13 cellular contexts compared by ENCODE assay signal in genomic region chr21:42734323-42734971, GRCh38.
DNase-seq lines count a peak whose midpoint lies in the region; ATAC-seq and TF ChIP-seq lines count a peak whose summit lies in the region.
"Had no signal": no experiment of that assay in that cellular context is flagged by ENCODE, and none has a peak within 500 bp of the region (broad histone marks: within the 10 kb centered on the region; RNA-seq: fewer than 3 reads in every experiment).

No MANE protein-coding gene starts in this region.

- no peaks in the 10 kb centered on the region for H3K27me3 Mint-ChIP-seq in activated naive CD4-positive, alpha-beta T cell treated with anti-CD3 and anti-CD28 coated beads, Interleukin-2, amount 10 ng/mL, durations not matched to agents 7 days and 5 days
- no peaks in the 10 kb centered on the region for H3K27me3 Mint-ChIP-seq in type B pancreatic cell

- peaks cover 0 to 55% (median 10%) of the 10 kb centered on the region in 4 donors for H3K4me1 ChIP-seq in Peyer's patch

- H3K36me3 ChIP-seq in Peyer's patch: peaks cover 0 to 33% (median 0%) of the 10 kb centered on the region in 3 donors

- peak; percentile 33 for DNase-seq in activated naive CD4-positive, alpha-beta T cell treated with anti-CD3 and anti-CD28 coated beads, Interleukin-2, amount 10 ng/mL, durations not matched to agents 7 days and 5 days
- no peak for DNase-seq in activated naive CD4-positive, alpha-beta T cell treated with Interleukin-2 at 50 U/mL for 16 hours
- peak in 1 of 3 donors; percentile 42 for DNase-seq in Peyer's patch
- DNase-seq in left lobe of liver (ENCODE audit: low spot score): peak; percentile 51
- no peak for DNase-seq in type B pancreatic cell (ENCODE audit: extremely low spot score, unreplicated experiment)
- DNase-seq in NCI-H2029 (lab: John Stamatoyannopoulos, UW): no peak
- no peak for DNase-seq in NCI-H748 treated with DMSO at 0.1 percent for 48 hours (lab: John Stamatoyannopoulos, UW)
- no peak for DNase-seq in stimulated activated CD8-positive, alpha-beta memory T cell treated with anti-CD3 and anti-CD28 coated beads, Interleukin-4, amount 100 ng/mL, for 48 hours
- DNase-seq: GM23248, hypothalamus, Karpas-422, mammary epithelial cell, T-helper 9 cell had no signal

- H3K4me1 Mint-ChIP-seq in activated naive CD4-positive, alpha-beta T cell treated with anti-CD3 and anti-CD28 coated beads, Interleukin-2, amount 10 ng/mL, durations not matched to agents 7 days and 5 days: peaks cover 52% of the 10 kb centered on the region
- peaks cover 29% of the 10 kb centered on the region for H3K4me1 Mint-ChIP-seq in type B pancreatic cell (ENCODE audit: unreplicated experiment)

- peaks cover 3% of the 10 kb centered on the region for H3K9me3 Mint-ChIP-seq in activated naive CD4-positive, alpha-beta T cell treated with anti-CD3 and anti-CD28 coated beads, Interleukin-2, amount 10 ng/mL, durations not matched to agents 7 days and 5 days
- peaks cover 4% of the 10 kb centered on the region for H3K9me3 Mint-ChIP-seq in type B pancreatic cell

- no peaks in the 10 kb centered on the region for H3K9me3 ChIP-seq in Peyer's patch

- CTCF ChIA-PET in activated naive CD4-positive, alpha-beta T cell treated with anti-CD3 and anti-CD28 coated beads, Interleukin-2, amount 10 ng/mL, durations not matched to agents 7 days and 5 days (lab: Charles Lee): interaction anchor here (0.7 kb wide), 1 partner anchor 729 kb away, joined by 3 read pairs; no protein-coding TSS in a partner anchor

- peaks cover 5% of the 10 kb centered on the region for H3K36me3 Mint-ChIP-seq in activated naive CD4-positive, alpha-beta T cell treated with anti-CD3 and anti-CD28 coated beads, Interleukin-2, amount 10 ng/mL, durations not matched to agents 7 days and 5 days
- peaks cover 24% of the 10 kb centered on the region for H3K36me3 Mint-ChIP-seq in type B pancreatic cell

- ATAC-seq in left lobe of liver: peak; percentile 56

- H3K27ac ChIP-seq in Peyer's patch: peak overlapping the region in 3 of 4 donors; percentile 80 to 93 (median 93)
- H3K27ac ChIP-seq: GM23248 had no signal

- H3K4me3 Mint-ChIP-seq in activated naive CD4-positive, alpha-beta T cell treated with anti-CD3 and anti-CD28 coated beads, Interleukin-2, amount 10 ng/mL, durations not matched to agents 7 days and 5 days: no peak overlapping the region
- H3K4me3 Mint-ChIP-seq in type B pancreatic cell: peak overlapping the region; percentile 34

- no peak for TF ChIP-seq CTCF in Peyer's patch (IDR thresholded peaks at IDR 0.05)
- TF ChIP-seq CTCF in type B pancreatic cell (conservative IDR thresholded peaks at IDR 0.05): no peak

- H3K27ac Mint-ChIP-seq in activated naive CD4-positive, alpha-beta T cell treated with anti-CD3 and anti-CD28 coated beads, Interleukin-2, amount 10 ng/mL, durations not matched to agents 7 days and 5 days: peak overlapping the region; percentile 85
- peak overlapping the region; percentile 88 for H3K27ac Mint-ChIP-seq in type B pancreatic cell

- peak overlapping the region in 2 of 4 donors; percentile 42 to 49 for H3K4me3 ChIP-seq in Peyer's patch
- H3K4me3 ChIP-seq: GM23248 had no signal

- no peak for TF ChIP-seq POLR2A in Peyer's patch (IDR thresholded peaks at IDR 0.05)

- no peaks in the 10 kb centered on the region for H3K27me3 ChIP-seq in Peyer's patch

Comparison
In these comparisons a context has a peak if more than half of its experiments do, and no peak if none do; other contexts are left out.
1. DNase-seq: peak in activated naive CD4-positive, alpha-beta T cell treated with anti-CD3 and anti-CD28 coated beads, Interleukin-2, amount 10 ng/mL, durations not matched to agents 7 days and 5 days (single experiment) and left lobe of liver (single experiment); none in activated naive CD4-positive, alpha-beta T cell treated with Interleukin-2 at 50 U/mL for 16 hours (single experiment), type B pancreatic cell (single experiment), NCI-H2029 (single experiment), NCI-H748 treated with DMSO at 0.1 percent for 48 hours (single experiment) and stimulated activated CD8-positive, alpha-beta memory T cell treated with anti-CD3 and anti-CD28 coated beads, Interleukin-4, amount 100 ng/mL, for 48 hours (single experiment).